Comparison of ENCODE assay signal across 26 cellular contexts in genomic region chr15:40969363-40969762, GRCh38. TPM values are rescaled to one million over a fixed set of nuclear protein-coding genes. Genes with fewer than 3 reads are reported as not detected.
"Had no signal": no experiment of that assay in that cellular context is flagged by ENCODE, and none has a peak within 500 bp of the region (broad histone marks: within the 10 kb centered on the region; RNA-seq: fewer than 3 reads in every experiment).

No MANE protein-coding gene starts in this region.

- H3K27me3 ChIP-seq: ovary, right atrium auricular region, stomach, testis, thyroid gland, upper lobe of right lung had no signal

- H3K27ac ChIP-seq: lower lobe of right lung, ovary, right atrium auricular region, stomach, testis, thyroid gland, upper lobe of right lung had no signal

- H3K9me3 Mint-ChIP-seq: mesothelial cell of epicardium; naive thymus-derived CD4-positive, alpha-beta T cell; natural killer cell treated with Interleukin-12 subunit alpha and Interleukin-12 subunit beta and Interleukin-15 and Interleukin-18, amount 100 ng/mL, for 72 hours; stimulated activated naive B cell treated with anti-CD40 and anti-IgM and Interleukin-4, amounts not matched to agents 10 μg/mL and 1 μg/mL and 100 μg/mL, for 72 hours had no signal

- DNase-seq: head of caudate nucleus; hippocampal formation; kidney glomerular epithelial cell; left cardiac atrium; lower lobe of right lung; mammary epithelial cell; mesendoderm; naive thymus-derived CD4-positive, alpha-beta T cell; ovary; stimulated activated CD4-positive, alpha-beta T cell treated with anti-CD3 and anti-CD28 coated beads, Interleukin-1b, Interleukin-23, amount 100 ng/mL, for 48 hours; stimulated activated CD4-positive, alpha-beta T cell treated with anti-CD3 and anti-CD28 coated beads, Interleukin-2, amount 100 ng/mL, for 48 hours; stimulated activated naive B cell treated with anti-CD40 and anti-IgM and Interleukin-4, amounts not matched to agents 10 μg/mL and 1 μg/mL and 100 μg/mL, for 72 hours; stimulated activated naive CD8-positive, alpha-beta T cell treated with anti-CD3 and anti-CD28 coated beads, Interleukin-15, Interleukin-2, amounts not matched to agents 100 U/mL and 50 U/mL, for 24 hours; stomach; testis; thyroid gland; trophoblast cell; upper lobe of right lung had no signal

- H3K27ac Mint-ChIP-seq: mesothelial cell of epicardium; naive thymus-derived CD4-positive, alpha-beta T cell; natural killer cell treated with Interleukin-12 subunit alpha and Interleukin-12 subunit beta and Interleukin-15 and Interleukin-18, amount 100 ng/mL, for 72 hours; progenitor cell of endocrine pancreas; stimulated activated naive B cell treated with anti-CD40 and anti-IgM and Interleukin-4, amounts not matched to agents 10 μg/mL and 1 μg/mL and 100 μg/mL, for 72 hours had no signal

- ATAC-seq: left cardiac atrium; lower lobe of right lung; naive thymus-derived CD4-positive, alpha-beta T cell; natural killer cell treated with Interleukin-12 subunit alpha and Interleukin-12 subunit beta and Interleukin-15 and Interleukin-18, amount 100 ng/mL, for 72 hours; sciatic nerve; stimulated activated naive B cell treated with anti-CD40 and anti-IgM and Interleukin-4, amounts not matched to agents 10 μg/mL and 1 μg/mL and 100 μg/mL, for 72 hours; stimulated activated naive CD8-positive, alpha-beta T cell treated with anti-CD3 and anti-CD28 coated beads, Interleukin-15, Interleukin-2, amounts not matched to agents 100 U/mL and 50 U/mL, for 24 hours; upper lobe of right lung had no signal

- H3K4me1 ChIP-seq: thyroid gland had no signal

- H3K27me3 Mint-ChIP-seq: progenitor cell of endocrine pancreas; stimulated activated naive B cell treated with anti-CD40 and anti-IgM and Interleukin-4, amounts not matched to agents 10 μg/mL and 1 μg/mL and 100 μg/mL, for 72 hours had no signal

- H3K4me3 ChIP-seq: lower lobe of right lung, ovary, right atrium auricular region, smooth muscle cell, stomach, testis, thyroid gland, upper lobe of right lung had no signal

- H3K36me3 ChIP-seq: lower lobe of right lung, ovary, right atrium auricular region, stomach, thyroid gland, upper lobe of right lung had no signal

- H3K9me3 ChIP-seq: lower lobe of right lung, ovary, right atrium auricular region, stomach, testis, thyroid gland, upper lobe of right lung had no signal

- H3K36me3 Mint-ChIP-seq: mesothelial cell of epicardium; naive thymus-derived CD4-positive, alpha-beta T cell; natural killer cell treated with Interleukin-12 subunit alpha and Interleukin-12 subunit beta and Interleukin-15 and Interleukin-18, amount 100 ng/mL, for 72 hours had no signal

- H3K4me2 ChIP-seq: smooth muscle cell had no signal

- H3K4me3 Mint-ChIP-seq: mesothelial cell of epicardium; naive thymus-derived CD4-positive, alpha-beta T cell; natural killer cell treated with Interleukin-12 subunit alpha and Interleukin-12 subunit beta and Interleukin-15 and Interleukin-18, amount 100 ng/mL, for 72 hours; stimulated activated naive B cell treated with anti-CD40 and anti-IgM and Interleukin-4, amounts not matched to agents 10 μg/mL and 1 μg/mL and 100 μg/mL, for 72 hours had no signal

RNA-seq across cellular contexts. Expression of gene DLL4, which starts 40.2 kb away (rescaled TPM):
- total RNA-seq: mononuclear cell; naive thymus-derived CD4-positive, alpha-beta T cell; smooth muscle cell had no signal
- polyA plus RNA-seq: keratinocyte; mammary epithelial cell; naive thymus-derived CD4-positive, alpha-beta T cell; smooth muscle cell had no signal
